ENCODE assay signal across 20 cellular contexts in the genomic region with DNA sequence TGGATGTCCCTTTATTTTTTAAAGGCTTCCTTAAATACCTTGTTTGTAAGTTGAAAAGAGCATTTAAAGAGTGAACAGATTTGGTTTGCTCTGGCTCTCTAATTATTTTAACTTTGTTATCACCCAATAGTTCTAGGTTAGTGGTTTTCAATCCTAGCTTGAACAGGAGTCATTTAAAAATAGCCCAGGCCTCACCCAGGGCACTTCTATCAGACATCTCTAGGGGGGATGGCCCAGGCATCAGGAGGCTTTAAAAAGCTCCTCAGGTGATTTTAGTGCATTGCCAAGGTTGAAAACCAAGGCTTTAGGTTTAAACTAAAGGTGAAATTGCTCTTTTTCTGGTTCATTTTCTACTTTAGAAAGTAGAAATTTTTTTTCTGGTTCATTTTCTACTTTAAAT. TPM values are rescaled to one million over a fixed set of nuclear protein-coding genes. Genes with fewer than 3 reads are reported as not detected.
DNase-seq lines count a peak whose midpoint lies in the region; ATAC-seq lines count a peak whose summit lies in the region.
"Had no signal": no experiment of that assay in that cellular context is flagged by ENCODE, and none has a peak within 500 bp of the region (broad histone marks: within the 10 kb centered on the region; RNA-seq: fewer than 3 reads in every experiment).

No MANE protein-coding gene starts in this region.

- H3K27ac ChIP-seq in right cardiac atrium (ENCODE audit: low read length) = no peak overlapping the region
- H3K27ac ChIP-seq: 22Rv1, BLaER1, GM23248 had no signal

- intact Hi-C loops in Right ventricle myocardium inferior (cut with DNase I) = no loop called here
- intact Hi-C loops in right cardiac atrium (cut with DNase I) = no loop called here
- intact Hi-C loops in left ventricle myocardium superior (cut with micrococcal nuclease) = no loop called here
- intact Hi-C loops in cardiac septum (cut with DNase I) = no loop called here

- H3K27me3 ChIP-seq in right cardiac atrium (ENCODE audit: control insufficient read depth, insufficient read depth) = no peaks in the 10 kb centered on the region
- H3K27me3 ChIP-seq: BLaER1 had no signal

- H3K4me1 ChIP-seq in right cardiac atrium (ENCODE audit: control insufficient read depth, insufficient read depth, low read length) = peaks cover 4% of the 10 kb centered on the region

- no peaks in the 10 kb centered on the region for H3K9me3 ChIP-seq in right cardiac atrium (ENCODE audit: control insufficient read depth, low read length)
- H3K9me3 ChIP-seq: BLaER1 had no signal

- ATAC-seq in Right ventricle myocardium inferior (peak; percentile 51), right cardiac atrium (no peak), left ventricle myocardium superior (peak; percentile 85), HG02678 (IDR thresholded peaks at IDR 0.05; ENCODE audit: unreplicated experiment) (no peak), HG02885 (IDR thresholded peaks at IDR 0.05; ENCODE audit: poor library complexity, unreplicated experiment) (no peak), HG02981 (IDR thresholded peaks at IDR 0.05; ENCODE audit: unreplicated experiment) (no peak)
- ATAC-seq: GM12878 had no signal

- no peak overlapping the region for H3K4me3 ChIP-seq in right cardiac atrium (ENCODE audit: low read length)
- H3K4me3 ChIP-seq: BLaER1, GM12878, GM23248 had no signal

- DNase-seq in Right ventricle myocardium inferior (ENCODE audit: missing footprints) (no peak), right cardiac atrium (no peak), left ventricle myocardium superior (no peak), cardiac septum (ENCODE audit: low spot score) (no peak), myocyte (ENCODE audit: low read depth) (peak; percentile 52)
- DNase-seq: CD4-positive, alpha-beta T cell; CD8-positive, alpha-beta memory T cell; DMS 273 treated with DMSO at 0.1 percent for 48 hours; DMS79; EL; GDM1; GM23248; H7; HCEC 1CT had no signal

RNA-seq across cellular contexts. Expression of a gene that starts 8.3 kb away (rescaled TPM):
- total RNA-seq in Right ventricle myocardium inferior (152 TPM), right cardiac atrium (100 to 1,000 TPM in 2 of 4 donors, 10 to 100 TPM in 2; 81.6 to 114 (median 102) TPM), left ventricle myocardium superior (150 TPM), cardiac septum (47.6 TPM), myocyte (80.7 and 145 TPM in 2 replicates)
- 67.6 TPM for polyA plus RNA-seq in right cardiac atrium
- 30.8 TPM for polyA plus RNA-seq in myocyte (2012)
- total RNA-seq: H7 had no signal

Comparison
In these comparisons a context has a peak if more than half of its experiments do, and no peak if none do; other contexts are left out.
1. ATAC-seq: peak in Right ventricle myocardium inferior (single experiment) and left ventricle myocardium superior (single experiment); none in right cardiac atrium (0 of 2), HG02678 (single experiment), HG02885 (single experiment) and HG02981 (single experiment).